Comparison of ENCODE assay signal across 8 cellular contexts in the genomic region with DNA sequence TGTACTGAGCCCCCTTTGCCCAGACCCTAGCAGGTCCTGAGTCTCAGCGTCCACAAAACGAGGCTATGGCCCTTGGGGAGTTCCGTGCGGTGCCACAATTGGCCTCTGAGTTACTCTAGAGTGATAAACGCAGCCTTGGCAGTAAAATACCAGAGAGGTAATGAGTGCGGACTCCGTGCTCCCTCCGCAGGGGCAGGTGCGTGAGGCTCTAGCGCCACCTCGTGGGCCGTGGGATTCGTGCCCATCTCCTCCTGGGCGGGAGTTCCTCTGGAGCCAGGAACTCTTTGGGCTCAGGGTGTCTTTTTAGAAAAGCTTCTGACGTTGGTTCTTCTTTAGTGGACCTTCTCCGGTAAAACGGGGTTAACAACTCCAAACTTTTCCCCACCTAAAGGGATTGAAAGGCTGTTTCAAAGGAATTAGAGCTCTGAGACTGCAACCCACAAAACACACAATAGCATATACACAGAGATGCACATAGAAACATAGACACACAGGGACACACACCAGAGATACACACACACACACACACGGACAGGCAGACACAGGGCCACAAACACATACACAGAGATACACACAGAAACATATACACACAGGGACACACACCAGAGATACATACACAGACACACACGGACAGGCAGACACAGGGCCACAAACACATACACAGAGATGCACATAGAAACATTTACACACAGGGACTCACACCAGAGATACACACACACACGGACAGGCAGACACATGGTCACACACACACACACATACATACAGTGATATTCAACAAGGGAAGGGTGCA.
A peak's percentile ranks its signal among the peaks of the same experiment; 100 is the strongest.
DNase-seq lines count a peak whose midpoint lies in the region; ATAC-seq, FAIRE-seq and TF ChIP-seq lines count a peak whose summit lies in the region.

No MANE protein-coding gene starts in this region.

- dilution Hi-C loops in mammary epithelial cell (cut with HindIII; ENCODE audit: low sequenced_read_pairs), result no loop called here

- CTCF ChIA-PET in mammary epithelial cell (lab: Charles Lee; ENCODE audit: low non-redundant PET), result interaction anchor here (0.6 to 0.8 kb wide), 4 partner anchors 64 to 332 kb away, joined by 3 to 13 read pairs (median 4); no protein-coding TSS in a partner anchor

- H3K79me2 ChIP-seq in mammary epithelial cell (ENCODE audit: insufficient read depth, low read length), result no peaks in the 10 kb centered on the region

- BruUV-seq in mammary epithelial cell (replicated peaks; lab: Mats Ljungman, UMichigan), result no TSS peak

- DNase-seq in D721Med (ENCODE audit: insufficient read length, low spot score), result peak; percentile 84
- DNase-seq in NCI-H2171 treated with DMSO at 0.1 percent for 48 hours (lab: John Stamatoyannopoulos, UW), result peak; percentile 64
- peak; percentile 64 for DNase-seq in mammary epithelial cell
- peak; percentile 90 for DNase-seq in kidney
- peak; percentile 75 for DNase-seq in stimulated activated CD4-positive, alpha-beta T cell treated with anti-CD3 and anti-CD28 coated beads, Interleukin-1b, Interleukin-23, amount 100 ng/mL, for 48 hours

- no peaks in the 10 kb centered on the region for H4K20me1 ChIP-seq in mammary epithelial cell (ENCODE audit: insufficient read depth, low read length)

- ATAC-seq in HG02642 (IDR thresholded peaks at IDR 0.05; ENCODE audit: poor library complexity, unreplicated experiment) (peak; percentile 62), GM19324 (IDR thresholded peaks at IDR 0.05; ENCODE audit: low FRiP score, unreplicated experiment) (no peak)

- H3K9me3 ChIP-seq in mammary epithelial cell (replicated peaks; ENCODE audit: insufficient read depth, low read length) (no peaks in the 10 kb centered on the region), kidney (ENCODE audit: control insufficient read depth in 1 of 2, low read length in 2 of 2) (no peaks in the 10 kb centered on the region)

- WGBS in mammary epithelial cell (ENCODE audit: low coverage, missing lambda C conversion rate), result 10% methylated on average over 17 of the region's 20 CpGs

- H3K9ac ChIP-seq in mammary epithelial cell (ENCODE audit: insufficient read depth, low read length), result no peak overlapping the region
- H3K9ac ChIP-seq in kidney (ENCODE audit: low read length in 2 of 2), result no peak overlapping the region

- H3K36me3 ChIP-seq in mammary epithelial cell (ENCODE audit: insufficient read depth, low read length), result no peaks in the 10 kb centered on the region
- no peaks in the 10 kb centered on the region for H3K36me3 ChIP-seq in kidney (ENCODE audit: control insufficient read depth in 1 of 2, insufficient read depth in 2 of 2, low read length in 2 of 2)

- FAIRE-seq in D721Med (lab: Jason Lieb, UNC) (no peak), kidney (lab: Jason Lieb, UNC) (no peak)

- H3K27ac ChIP-seq in mammary epithelial cell (ENCODE audit: insufficient read depth, low read depth, low read length) (no peak overlapping the region), kidney (ENCODE audit: low read depth in 2 of 2, low read length in 2 of 2) (no peak overlapping the region)

- peak; percentile 85 for TF ChIP-seq CTCF in D721Med (IDR thresholded peaks at IDR 0.05; ENCODE audit: insufficient read depth, missing control alignments)
- TF ChIP-seq CTCF in WI38 (IDR thresholded peaks at IDR 0.05; ENCODE audit: low read depth, low read length), result peak; percentile 97
- peak; percentile 90 to 99 for TF ChIP-seq CTCF in mammary epithelial cell (conservative IDR thresholded peaks at IDR 0.05 in 1 of 2, IDR thresholded peaks at IDR 0.05 in 1 of 2; ENCODE audit: extremely low read depth in 1 of 2, insufficient read depth in 1 of 2, low read depth in 1 of 2, low read length in 2 of 2)
- peak; percentile 91 for TF ChIP-seq CTCF in kidney (IDR thresholded peaks at IDR 0.05; ENCODE audit: borderline replicate concordance, extremely low read depth, insufficient read depth)

- intact Hi-C loops in mammary epithelial cell (cut with micrococcal nuclease) (loop anchor here (1.0 to 2.0 kb wide), 4 partner anchors 187 to 1189 kb away; no protein-coding TSS in a partner anchor), kidney (cut with DNase I) (no loop called here)

- in situ Hi-C loops in mammary epithelial cell (cut with MboI; ENCODE audit: low sequenced_read_pairs in 2 of 2), result loop anchor here (10.0 to 25.0 kb wide), 2 partner anchors 641 to 644 kb away; no protein-coding TSS in a partner anchor

- H3K27me3 ChIP-seq in mammary epithelial cell (ENCODE audit: insufficient read depth, low read length), result no peaks in the 10 kb centered on the region

- peak overlapping the region; percentile 41 for H2AFZ ChIP-seq in mammary epithelial cell (ENCODE audit: low read depth, low read length)

- peaks cover 10% of the 10 kb centered on the region for H3K4me1 ChIP-seq in mammary epithelial cell (ENCODE audit: insufficient read depth, low read length)
- H3K4me1 ChIP-seq in kidney (ENCODE audit: control insufficient read depth in 1 of 2, insufficient read depth in 1 of 2, low read depth in 1 of 2, low read length in 2 of 2), result peaks cover 2 to 9% of the 10 kb centered on the region in 2 donors

- no peak overlapping the region for H3K4me2 ChIP-seq in mammary epithelial cell (ENCODE audit: insufficient read depth, low read depth, low read length)

- no peak overlapping the region for H3K4me3 ChIP-seq in WI38 (ENCODE audit: low read depth, low read length)
- H3K4me3 ChIP-seq in mammary epithelial cell (replicated peaks in 1 of 3; ENCODE audit: insufficient read depth in 1 of 3, low read depth in 2 of 3, low read length in 3 of 3), result no peak overlapping the region
- no peak overlapping the region for H3K4me3 ChIP-seq in kidney (ENCODE audit: low read length in 2 of 2)
